34 cellular contexts compared by ENCODE assay signal in the genomic region with DNA sequence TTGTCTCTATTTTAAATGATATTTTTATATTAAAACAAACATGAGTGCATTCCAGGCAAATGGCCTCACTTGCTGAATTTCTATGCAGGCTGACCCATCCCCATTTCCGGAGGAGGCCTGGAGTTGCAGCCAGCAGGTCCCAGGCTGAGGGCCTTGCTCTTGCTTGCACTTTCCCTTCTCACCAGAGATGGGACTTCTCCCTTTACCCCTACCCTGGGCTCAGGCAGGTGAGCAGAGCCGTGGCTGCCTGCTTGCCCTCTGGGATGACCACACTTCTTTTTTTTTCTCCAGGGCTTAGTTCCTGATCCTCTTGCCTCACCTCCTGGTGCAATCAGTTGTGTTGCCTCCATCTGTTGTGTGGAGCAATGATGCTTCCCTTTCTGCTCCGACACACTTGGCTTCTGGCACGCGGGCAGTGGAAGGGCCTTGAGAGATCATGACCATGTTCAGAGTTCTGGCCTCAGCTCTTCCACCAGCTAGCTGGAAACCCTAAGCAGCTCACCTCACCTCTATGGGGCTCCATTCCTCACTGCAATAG. TPM values are rescaled to one million over a fixed set of nuclear protein-coding genes. Genes with fewer than 3 reads are reported as not detected.
"Had no signal": no experiment of that assay in that cellular context is flagged by ENCODE, and none has a peak within 500 bp of the region (broad histone marks: within the 10 kb centered on the region; RNA-seq: fewer than 3 reads in every experiment).

No MANE protein-coding gene starts in this region.

- H3K4me3 ChIP-seq: ascending aorta, cardiac muscle cell, SJSA1 had no signal

- H3K27me3 ChIP-seq: ascending aorta, cardiac muscle cell, SJSA1 had no signal

- H3K36me3 ChIP-seq: ascending aorta, cardiac muscle cell, SJSA1, WERI-Rb-1 had no signal

- H3K9me3 ChIP-seq: ascending aorta, SJSA1, SK-N-SH had no signal

- H3K27ac ChIP-seq: ascending aorta, cardiac muscle cell, SJSA1, WERI-Rb-1 had no signal

- H3K4me1 ChIP-seq: ascending aorta, SJSA1 had no signal

- DNase-seq: activated CD4-positive, alpha-beta T cell treated with anti-CD3 and anti-CD28 coated beads for 1 hour; activated CD4-positive, alpha-beta T cell treated with anti-CD3 and anti-CD28 coated beads for 48 hours; activated CD4-positive, CD25-positive, alpha-beta regulatory T cell; activated CD8-positive, alpha-beta T cell treated with anti-CD3 and anti-CD28 coated beads for 36 hours; activated gamma-delta T cell; activated naive CD4-positive, alpha-beta T cell treated with Interleukin-2 at 50 U/mL for 16 hours; activated naive CD8-positive, alpha-beta T cell treated with anti-CD3 and anti-CD28 coated beads, Interleukin-2, amount 10 ng/mL, durations not matched to agents 7 days and 5 days; activated T-cell treated with anti-CD3 and anti-CD28 coated beads, Interleukin-2, amount 50 U/mL, for 24 hours; amygdala; KBM-7; MM.1S; MV-4-11; NCI-H1092; NCI-H1436 treated with DMSO at 0.1 percent for 48 hours; NCI-H1694 treated with DMSO at 0.1 percent for 48 hours; NCI-H2029; NCI-H345; NCI-H524 treated with DMSO at 0.1 percent for 48 hours; SHP77 treated with DMSO at 0.1 percent for 48 hours; SK-N-SH; SW 1271; T-helper 1 cell; T-helper 2 cell; T-helper 9 cell; WERI-Rb-1 had no signal

- ATAC-seq: activated CD8-positive, alpha-beta T cell treated with anti-CD3 and anti-CD28 coated beads for 36 hours; Panc1 had no signal

RNA-seq across cellular contexts. Expression of gene OLFM4, which starts 11.1 kb away (rescaled TPM):
- total RNA-seq: activated CD8-positive, alpha-beta memory T cell treated with anti-CD3 and anti-CD28 coated beads for 36 hours; activated CD8-positive, alpha-beta T cell treated with anti-CD3 and anti-CD28 coated beads for 36 hours; activated naive CD8-positive, alpha-beta T cell treated with anti-CD3 and anti-CD28 coated beads, Interleukin-2, amount 10 ng/mL, durations not matched to agents 7 days and 5 days; activated T-helper 2 cell treated with anti-CD3 and anti-CD28 coated beads, Interferon-gamma antibody, Interleukin-2, Interleukin-4, amounts not matched to agents 10 μg/mL and 5 μg/mL and 100 μg/mL, durations not matched to agents 14 hours and 24 hours and 36 hours; ascending aorta; cardiac muscle cell; LHCN-M2; NCI-H460; RPMI7951; SJSA1 had no signal
